ENCODE assay signal across 1 cellular context in the genomic region with DNA sequence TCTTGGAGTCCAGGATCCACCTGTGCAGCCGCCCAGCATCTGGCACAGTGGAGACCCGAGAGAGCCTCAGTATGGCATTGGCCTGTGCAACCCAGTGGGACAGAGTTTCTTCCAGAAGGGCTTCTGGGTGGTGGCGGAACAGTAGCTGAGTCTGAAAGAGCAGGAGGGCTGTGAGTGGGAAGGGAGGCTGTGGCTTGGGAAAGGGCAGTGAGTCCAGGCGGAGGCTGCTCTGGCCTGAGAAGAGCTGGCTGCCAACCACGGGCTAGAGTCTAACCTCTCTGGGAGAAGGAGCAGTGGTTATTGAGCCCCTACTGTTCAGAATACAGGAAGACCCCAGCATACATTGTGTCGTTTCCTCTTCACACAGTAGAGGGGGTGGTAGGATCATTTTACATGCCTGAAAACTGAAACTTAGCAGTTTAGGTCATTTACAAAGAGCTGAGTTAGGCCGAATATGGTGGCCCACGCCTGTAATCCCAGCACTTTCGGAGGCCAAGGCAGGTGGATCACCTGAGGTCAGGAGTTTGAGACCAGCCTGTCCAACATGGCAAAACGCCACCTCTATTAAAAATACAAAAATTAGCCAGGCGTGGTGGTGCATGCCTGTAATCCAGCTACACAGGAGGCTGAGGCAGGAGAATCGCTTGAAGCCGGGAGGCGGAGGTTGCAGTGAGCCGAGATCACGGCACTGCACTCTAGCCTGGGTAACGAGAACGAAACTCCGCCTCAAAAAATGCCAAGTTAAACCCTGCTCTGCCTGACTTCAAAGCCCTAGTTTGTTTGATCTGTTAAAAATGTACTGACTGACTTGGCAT.
A peak's percentile ranks its signal among the peaks of the same experiment; 100 is the strongest.
TF ChIP-seq lines count a peak whose summit lies in the region.

No MANE protein-coding gene starts in this region.

TF ChIP-seq in HepG2, 621 proteins besides CTCF, POLR2A, EP300 and RAD21 (continued from another document):
- TF ChIP-seq, protein P1, sequence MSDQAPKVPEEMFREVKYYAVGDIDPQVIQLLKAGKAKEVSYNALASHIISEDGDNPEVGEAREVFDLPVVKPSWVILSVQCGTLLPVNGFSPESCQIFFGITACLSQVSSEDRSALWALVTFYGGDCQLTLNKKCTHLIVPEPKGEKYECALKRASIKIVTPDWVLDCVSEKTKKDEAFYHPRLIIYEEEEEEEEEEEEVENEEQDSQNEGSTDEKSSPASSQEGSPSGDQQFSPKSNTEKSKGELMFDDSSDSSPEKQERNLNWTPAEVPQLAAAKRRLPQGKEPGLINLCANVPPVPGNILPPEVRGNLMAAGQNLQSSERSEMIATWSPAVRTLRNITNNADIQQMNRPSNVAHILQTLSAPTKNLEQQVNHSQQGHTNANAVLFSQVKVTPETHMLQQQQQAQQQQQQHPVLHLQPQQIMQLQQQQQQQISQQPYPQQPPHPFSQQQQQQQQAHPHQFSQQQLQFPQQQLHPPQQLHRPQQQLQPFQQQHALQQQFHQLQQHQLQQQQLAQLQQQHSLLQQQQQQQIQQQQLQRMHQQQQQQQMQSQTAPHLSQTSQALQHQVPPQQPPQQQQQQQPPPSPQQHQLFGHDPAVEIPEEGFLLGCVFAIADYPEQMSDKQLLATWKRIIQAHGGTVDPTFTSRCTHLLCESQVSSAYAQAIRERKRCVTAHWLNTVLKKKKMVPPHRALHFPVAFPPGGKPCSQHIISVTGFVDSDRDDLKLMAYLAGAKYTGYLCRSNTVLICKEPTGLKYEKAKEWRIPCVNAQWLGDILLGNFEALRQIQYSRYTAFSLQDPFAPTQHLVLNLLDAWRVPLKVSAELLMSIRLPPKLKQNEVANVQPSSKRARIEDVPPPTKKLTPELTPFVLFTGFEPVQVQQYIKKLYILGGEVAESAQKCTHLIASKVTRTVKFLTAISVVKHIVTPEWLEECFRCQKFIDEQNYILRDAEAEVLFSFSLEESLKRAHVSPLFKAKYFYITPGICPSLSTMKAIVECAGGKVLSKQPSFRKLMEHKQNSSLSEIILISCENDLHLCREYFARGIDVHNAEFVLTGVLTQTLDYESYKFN (CRISPR knock-in tag; conservative IDR thresholded peaks at IDR 0.05), result peak; percentile 33; the same call in 1 of the 2 replicates
- no peak for TF ChIP-seq ZNF10 (CRISPR knock-in tag; IDR thresholded peaks at IDR 0.05; ENCODE audit: borderline replicate concordance, low read depth)
- TF ChIP-seq HDAC1 (CRISPR knock-in tag; IDR thresholded peaks at IDR 0.05), result no peak
- no peak for TF ChIP-seq ZC3H13 (CRISPR knock-in tag; IDR thresholded peaks at IDR 0.05)
- TF ChIP-seq, protein P2, sequence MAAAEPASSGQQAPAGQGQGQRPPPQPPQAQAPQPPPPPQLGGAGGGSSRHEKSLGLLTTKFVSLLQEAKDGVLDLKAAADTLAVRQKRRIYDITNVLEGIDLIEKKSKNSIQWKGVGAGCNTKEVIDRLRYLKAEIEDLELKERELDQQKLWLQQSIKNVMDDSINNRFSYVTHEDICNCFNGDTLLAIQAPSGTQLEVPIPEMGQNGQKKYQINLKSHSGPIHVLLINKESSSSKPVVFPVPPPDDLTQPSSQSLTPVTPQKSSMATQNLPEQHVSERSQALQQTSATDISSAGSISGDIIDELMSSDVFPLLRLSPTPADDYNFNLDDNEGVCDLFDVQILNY (CRISPR knock-in tag; conservative IDR thresholded peaks at IDR 0.05), result 0 out of 2 replicates have a peak, but pooled peaks have one; percentile 28
- TF ChIP-seq, protein P3, sequence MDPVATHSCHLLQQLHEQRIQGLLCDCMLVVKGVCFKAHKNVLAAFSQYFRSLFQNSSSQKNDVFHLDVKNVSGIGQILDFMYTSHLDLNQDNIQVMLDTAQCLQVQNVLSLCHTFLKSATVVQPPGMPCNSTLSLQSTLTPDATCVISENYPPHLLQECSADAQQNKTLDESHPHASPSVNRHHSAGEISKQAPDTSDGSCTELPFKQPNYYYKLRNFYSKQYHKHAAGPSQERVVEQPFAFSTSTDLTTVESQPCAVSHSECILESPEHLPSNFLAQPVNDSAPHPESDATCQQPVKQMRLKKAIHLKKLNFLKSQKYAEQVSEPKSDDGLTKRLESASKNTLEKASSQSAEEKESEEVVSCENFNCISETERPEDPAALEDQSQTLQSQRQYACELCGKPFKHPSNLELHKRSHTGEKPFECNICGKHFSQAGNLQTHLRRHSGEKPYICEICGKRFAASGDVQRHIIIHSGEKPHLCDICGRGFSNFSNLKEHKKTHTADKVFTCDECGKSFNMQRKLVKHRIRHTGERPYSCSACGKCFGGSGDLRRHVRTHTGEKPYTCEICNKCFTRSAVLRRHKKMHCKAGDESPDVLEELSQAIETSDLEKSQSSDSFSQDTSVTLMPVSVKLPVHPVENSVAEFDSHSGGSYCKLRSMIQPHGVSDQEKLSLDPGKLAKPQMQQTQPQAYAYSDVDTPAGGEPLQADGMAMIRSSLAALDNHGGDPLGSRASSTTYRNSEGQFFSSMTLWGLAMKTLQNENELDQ (CRISPR knock-in tag; IDR thresholded peaks at IDR 0.05; ENCODE audit: borderline replicate concordance), result no peak
- TF ChIP-seq POGZ (CRISPR knock-in tag; IDR thresholded peaks at IDR 0.05), result 0 out of 2 replicates have a peak, but pooled peaks have one; percentile 17
